18 cellular contexts compared by ENCODE assay signal in the genomic region with DNA sequence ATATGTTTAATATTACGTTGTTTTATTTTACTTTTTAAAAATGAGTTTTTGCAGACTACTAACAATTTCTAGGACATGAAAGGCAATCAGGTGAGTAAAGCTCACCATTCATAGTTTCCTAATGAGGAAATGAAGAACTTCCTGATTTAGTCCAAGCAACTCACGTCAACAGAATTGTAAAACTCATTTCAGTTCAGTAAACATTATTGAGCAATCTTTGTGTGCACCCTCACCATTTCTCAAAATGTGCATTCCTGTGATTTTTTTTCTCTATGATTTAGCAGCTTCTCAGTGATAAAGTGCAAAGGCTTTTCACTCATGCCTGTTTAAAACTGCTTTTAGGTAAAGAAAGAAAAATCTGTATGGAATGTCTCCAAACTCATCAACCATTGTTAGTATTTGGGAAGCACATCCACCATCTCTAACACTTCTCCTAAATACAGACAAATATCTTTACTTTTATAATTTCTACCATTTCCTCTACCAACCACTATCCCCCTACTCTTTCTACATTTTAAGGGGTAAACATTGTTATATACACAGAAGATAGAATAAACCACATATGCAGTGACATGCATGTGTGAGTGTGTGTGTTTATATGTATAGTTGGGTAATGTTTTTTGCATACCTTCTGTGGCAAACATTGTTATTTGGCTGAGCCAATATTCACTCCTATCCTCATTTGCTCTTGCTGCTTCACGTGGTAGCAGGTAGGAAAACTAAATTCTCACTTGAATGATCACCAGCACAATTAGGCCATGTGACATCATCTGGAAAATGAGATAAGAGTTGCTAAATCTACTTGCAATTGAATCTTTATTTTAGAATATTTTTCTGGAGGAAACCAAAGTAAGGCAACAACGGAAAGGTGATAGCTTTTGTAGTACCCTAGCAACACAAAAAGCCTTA. TPM values are rescaled to one million over a fixed set of nuclear protein-coding genes. Genes with fewer than 3 reads are reported as not detected.
DNase-seq lines count a peak whose midpoint lies in the region; ATAC-seq and TF ChIP-seq lines count a peak whose summit lies in the region.
"Had no signal": no experiment of that assay in that cellular context is flagged by ENCODE, and none has a peak within 500 bp of the region (broad histone marks: within the 10 kb centered on the region; RNA-seq: fewer than 3 reads in every experiment).

No MANE protein-coding gene starts in this region.

- peak; percentile 39 for DNase-seq in MCF 10A (ENCODE audit: unreplicated experiment)
- no peak for DNase-seq in mammary epithelial cell
- peak; percentile 32 for DNase-seq in SKM-1 treated with dmso at 0.1 percent for 144 hours (lab: John Stamatoyannopoulos, UW; ENCODE audit: unreplicated experiment)
- DNase-seq in fibroblast of mammary gland (ENCODE audit: low read depth), result peak; percentile 47
- no peak for DNase-seq in RPMI8226
- DNase-seq in epidermal melanocyte (ENCODE audit: insufficient read length, low spot score), result no peak
- no peak for DNase-seq in middle frontal gyrus (ENCODE audit: extremely low spot score, low spot score)
- DNase-seq: ACHN; activated T-cell treated with anti-CD3 and anti-CD28 coated beads, Interleukin-2, amount 50 U/mL, for 24 hours; NCI-H1417; NCI-H446 treated with DMSO at 0.1 percent for 48 hours; pancreas; Right ventricle myocardium superior; stimulated activated CD4-positive, alpha-beta T cell treated with anti-CD3 and anti-CD28 coated beads, Interleukin-15, amount 100 ng/mL, for 24 hours; upper lobe of right lung had no signal

- H3K79me2 ChIP-seq in mammary epithelial cell (ENCODE audit: insufficient read depth, low read length), result no peaks in the 10 kb centered on the region

- H3K36me3 ChIP-seq in mammary epithelial cell (ENCODE audit: insufficient read depth, low read length), result no peaks in the 10 kb centered on the region
- H3K36me3 ChIP-seq: pancreas, upper lobe of right lung had no signal

- BruUV-seq in MCF 10A (replicated peaks; lab: Mats Ljungman, UMichigan) (no TSS peak), mammary epithelial cell (replicated peaks; lab: Mats Ljungman, UMichigan) (no TSS peak)

- H3K4me1 ChIP-seq in mammary epithelial cell (ENCODE audit: insufficient read depth, low read length), result peaks cover 13% of the 10 kb centered on the region
- H3K4me1 ChIP-seq: pancreas had no signal

- H3K4me2 ChIP-seq in mammary epithelial cell (ENCODE audit: insufficient read depth, low read depth, low read length), result no peak overlapping the region

- H3K27ac ChIP-seq in mammary epithelial cell (ENCODE audit: insufficient read depth, low read depth, low read length), result no peak overlapping the region
- H3K27ac ChIP-seq: pancreas, upper lobe of right lung had no signal

- WGBS in mammary epithelial cell (ENCODE audit: low coverage, missing lambda C conversion rate), result 76% methylated on average over 4 of the region's 4 CpGs

- no peaks in the 10 kb centered on the region for H3K27me3 ChIP-seq in mammary epithelial cell (ENCODE audit: insufficient read depth, low read length)
- H3K27me3 ChIP-seq: pancreas, upper lobe of right lung had no signal

- H3K9ac ChIP-seq in mammary epithelial cell (ENCODE audit: insufficient read depth, low read length), result no peak overlapping the region

- ATAC-seq in GM18907 (IDR thresholded peaks at IDR 0.05; ENCODE audit: unreplicated experiment), result no peak
- ATAC-seq: upper lobe of right lung, WTC11 had no signal

- H3K4me3 ChIP-seq in mammary epithelial cell (replicated peaks in 1 of 3; ENCODE audit: insufficient read depth in 1 of 3, low read depth in 2 of 3, low read length in 3 of 3), result no peak overlapping the region
- no peak overlapping the region for H3K4me3 ChIP-seq in fibroblast of mammary gland (ENCODE audit: control insufficient read depth, low read depth, low read length)
- H3K4me3 ChIP-seq: pancreas, upper lobe of right lung had no signal

- no peak overlapping the region for H3K4me3 Mint-ChIP-seq in MCF 10A (ENCODE audit: unreplicated experiment)
- H3K4me3 Mint-ChIP-seq: activated T-cell treated with anti-CD3 and anti-CD28 coated beads, Interleukin-2, amount 50 U/mL, for 24 hours; brain; WTC11 had no signal

- in situ Hi-C loops in mammary epithelial cell (cut with MboI; ENCODE audit: low sequenced_read_pairs in 2 of 2), result no loop called here

- POLR2A ChIA-PET in MCF 10A (lab: Yijun Ruan, JAX), result interaction anchor here (0.6 to 1.3 kb wide), 2 partner anchors 42 to 70 kb away, joined by 3 to 4 read pairs; a partner anchor contains a TSS

- no peaks in the 10 kb centered on the region for H4K20me1 ChIP-seq in mammary epithelial cell (ENCODE audit: insufficient read depth, low read length)

- intact Hi-C loops in MCF 10A (cut with micrococcal nuclease) (no loop called here), mammary epithelial cell (cut with micrococcal nuclease) (no loop called here)

- CTCF ChIA-PET in MCF 10A (lab: Yijun Ruan, JAX) (interaction anchor here (1.2 to 1.9 kb wide), 2 partner anchors 17 to 43 kb away, joined by 3 to 5 read pairs; no protein-coding TSS in a partner anchor), mammary epithelial cell (lab: Charles Lee; ENCODE audit: low non-redundant PET) (no interaction called here)

- H3K9me3 Mint-ChIP-seq in MCF 10A (ENCODE audit: unreplicated experiment), result no peaks in the 10 kb centered on the region
- H3K9me3 Mint-ChIP-seq: activated T-cell treated with anti-CD3 and anti-CD28 coated beads, Interleukin-2, amount 50 U/mL, for 24 hours; brain; WTC11 had no signal

- H3K4me1 Mint-ChIP-seq in MCF 10A (ENCODE audit: insufficient read depth, unreplicated experiment), result peaks cover 15% of the 10 kb centered on the region
- H3K4me1 Mint-ChIP-seq: brain, WTC11 had no signal

- H3K27ac Mint-ChIP-seq in MCF 10A (ENCODE audit: low read depth, unreplicated experiment), result no peak overlapping the region
- H3K27ac Mint-ChIP-seq: activated T-cell treated with anti-CD3 and anti-CD28 coated beads, Interleukin-2, amount 50 U/mL, for 24 hours; brain; WTC11 had no signal

- TF ChIP-seq CTCF in MCF 10A (IDR thresholded peaks at IDR 0.05; ENCODE audit: unreplicated experiment) (no peak), mammary epithelial cell (conservative IDR thresholded peaks at IDR 0.05 in 1 of 2, IDR thresholded peaks at IDR 0.05 in 1 of 2; ENCODE audit: extremely low read depth in 1 of 2, insufficient read depth in 1 of 2, low read depth in 1 of 2, low read length in 2 of 2) (no peak), fibroblast of mammary gland (conservative IDR thresholded peaks at IDR 0.05; ENCODE audit: control insufficient read depth, insufficient read depth, low read depth, low read length) (no peak)

- no peaks in the 10 kb centered on the region for H3K9me3 ChIP-seq in mammary epithelial cell (replicated peaks; ENCODE audit: insufficient read depth, low read length)
- H3K9me3 ChIP-seq: pancreas, upper lobe of right lung had no signal

- no peaks in the 10 kb centered on the region for H3K27me3 Mint-ChIP-seq in MCF 10A (ENCODE audit: insufficient read depth, unreplicated experiment)
- H3K27me3 Mint-ChIP-seq: activated T-cell treated with anti-CD3 and anti-CD28 coated beads, Interleukin-2, amount 50 U/mL, for 24 hours had no signal

- no peak overlapping the region for H2AFZ ChIP-seq in mammary epithelial cell (ENCODE audit: low read depth, low read length)

- no peaks in the 10 kb centered on the region for H3K36me3 Mint-ChIP-seq in MCF 10A (ENCODE audit: insufficient read depth, unreplicated experiment)
- H3K36me3 Mint-ChIP-seq: brain, WTC11 had no signal

- dilution Hi-C loops in mammary epithelial cell (cut with HindIII; ENCODE audit: low sequenced_read_pairs), result no loop called here

RNA-seq across cellular contexts. Expression of a gene that starts 54.7 kb away (rescaled TPM):
- 4.8 and 4.9 TPM in 2 replicates for total RNA-seq in MCF 10A (2022)
- 1 to 10 TPM in 1 of 2 donors, under 1 TPM in 1; 0.33 to 8.0 TPM for total RNA-seq in mammary epithelial cell
- polyA plus RNA-seq in mammary epithelial cell, result 3.8 TPM
- polyA minus RNA-seq in mammary epithelial cell, result 31.5 TPM
- total RNA-seq: WTC11 had no signal

Comparison
In these comparisons a context has a peak if more than half of its experiments do, and no peak if none do; other contexts are left out.
1. DNase-seq: peak in MCF 10A (single experiment), SKM-1 treated with dmso at 0.1 percent for 144 hours (single experiment) and fibroblast of mammary gland (single experiment); none in mammary epithelial cell (single experiment), RPMI8226 (single experiment), epidermal melanocyte (single experiment) and middle frontal gyrus (single experiment).